In genomic region chr4:124708517-124709300, GRCh38 we compare ENCODE assay signal across 10 cellular contexts. TPM values are rescaled to one million over a fixed set of nuclear protein-coding genes. Genes with fewer than 3 reads are reported as not detected.
DNase-seq lines count a peak whose midpoint lies in the region; ATAC-seq and TF ChIP-seq lines count a peak whose summit lies in the region.
"Had no signal": no experiment of that assay in that cellular context is flagged by ENCODE, and none has a peak within 500 bp of the region (broad histone marks: within the 10 kb centered on the region; RNA-seq: fewer than 3 reads in every experiment).

No MANE protein-coding gene starts in this region.

- no peaks in the 10 kb centered on the region for H4K20me1 ChIP-seq in Karpas-422 (ENCODE audit: insufficient read depth, low read depth, low read length)

- H3K36me3 ChIP-seq in HUES6 (ENCODE audit: control insufficient read depth, insufficient read depth, low read length) = peaks cover 32% of the 10 kb centered on the region
- peaks cover 73% of the 10 kb centered on the region for H3K36me3 ChIP-seq in RWPE2 (ENCODE audit: low read depth)
- H3K36me3 ChIP-seq in skeletal muscle satellite cell (ENCODE audit: insufficient read depth, low read length) = peaks cover 21% of the 10 kb centered on the region
- no peaks in the 10 kb centered on the region for H3K36me3 ChIP-seq in Karpas-422 (ENCODE audit: insufficient read depth, low read length)

- TF ChIP-seq CTCF in RWPE2 (IDR thresholded peaks at IDR 0.05; ENCODE audit: poor library complexity, severe bottlenecking) (no peak), fibroblast of the aortic adventitia (IDR thresholded peaks at IDR 0.05; ENCODE audit: insufficient read depth, low read length) (no peak)

- H3K9me3 ChIP-seq in HUES6 (ENCODE audit: control insufficient read depth, insufficient read depth, low read depth, low read length) (no peaks in the 10 kb centered on the region), RWPE2 (ENCODE audit: severe bottlenecking) (no peaks in the 10 kb centered on the region), skeletal muscle satellite cell (replicated peaks; ENCODE audit: low read length) (no peaks in the 10 kb centered on the region), Karpas-422 (ENCODE audit: low read length) (peaks cover 6% of the 10 kb centered on the region)

- no peak for DNase-seq in RWPE2 (ENCODE audit: low spot score)
- DNase-seq in fibroblast of the aortic adventitia (ENCODE audit: low read depth) = peak; percentile 41
- no peak for DNase-seq in Karpas-422
- DNase-seq in central memory CD4-positive, alpha-beta T cell = no peak
- DNase-seq: anterior cingulate cortex, NCI-H2171 treated with DMSO at 0.1 percent for 48 hours, SW 1271 had no signal

- H3K79me2 ChIP-seq in Karpas-422 (ENCODE audit: low read length) = no peaks in the 10 kb centered on the region

- ATAC-seq in RWPE2 (ENCODE audit: low read depth) = no peak
- ATAC-seq in HG02571 (IDR thresholded peaks at IDR 0.05; ENCODE audit: unreplicated experiment) = no peak

- H3K4me3 ChIP-seq in HUES6 (ENCODE audit: low read depth, low read length) (peak overlapping the region; percentile 89), RWPE2 (ENCODE audit: severe bottlenecking) (peak overlapping the region; percentile 96), fibroblast of the aortic adventitia (ENCODE audit: low read depth, low read length) (peak overlapping the region; percentile 85), skeletal muscle satellite cell (ENCODE audit: low read length) (peak overlapping the region; percentile 95), Karpas-422 (ENCODE audit: low read length) (no peak overlapping the region)

- H3K27me3 ChIP-seq in HUES6 (ENCODE audit: control insufficient read depth, insufficient read depth, low read length) (no peaks in the 10 kb centered on the region), RWPE2 (ENCODE audit: insufficient read depth, poor library complexity, severe bottlenecking) (no peaks in the 10 kb centered on the region), skeletal muscle satellite cell (ENCODE audit: control insufficient read depth, insufficient read depth, low read length) (no peaks in the 10 kb centered on the region), Karpas-422 (ENCODE audit: low read length) (no peaks in the 10 kb centered on the region)

- H3K4me1 ChIP-seq in HUES6 (ENCODE audit: control insufficient read depth, insufficient read depth, low read length) (peaks cover 13% of the 10 kb centered on the region), RWPE2 (ENCODE audit: insufficient read depth, poor library complexity, severe bottlenecking) (peaks cover 38% of the 10 kb centered on the region), skeletal muscle satellite cell (ENCODE audit: control insufficient read depth, insufficient read depth, low read length) (peaks cover 30% of the 10 kb centered on the region), Karpas-422 (ENCODE audit: low read length) (no peaks in the 10 kb centered on the region)

- H3K9ac ChIP-seq in HUES6 (ENCODE audit: low read length) = no peak overlapping the region
- H3K9ac ChIP-seq in skeletal muscle satellite cell (ENCODE audit: low read depth, low read length) = peak overlapping the region; percentile 98
- H3K9ac ChIP-seq in Karpas-422 (ENCODE audit: low read length) = no peak overlapping the region

- no peak overlapping the region for H3K27ac ChIP-seq in HUES6 (ENCODE audit: low read depth, low read length)
- H3K27ac ChIP-seq in RWPE2 (ENCODE audit: poor library complexity, severe bottlenecking) = peak overlapping the region; percentile 88
- no peak overlapping the region for H3K27ac ChIP-seq in Karpas-422 (ENCODE audit: low read length)

- peak overlapping the region; percentile 83 for H3K4me2 ChIP-seq in skeletal muscle satellite cell (ENCODE audit: low read length)
- H3K4me2 ChIP-seq in Karpas-422 (ENCODE audit: low read depth, low read length, poor library complexity, severe bottlenecking) = no peak overlapping the region

- H3K9me2 ChIP-seq in Karpas-422 (replicated peaks; ENCODE audit: insufficient read depth, low read length) = no peaks in the 10 kb centered on the region

- H2AFZ ChIP-seq in Karpas-422 (ENCODE audit: low read length) = no peak overlapping the region

RNA-seq across cellular contexts. Expression of gene ANKRD50, which starts 3.8 kb away (rescaled TPM):
- 22.2 and 23.4 TPM in 2 replicates for total RNA-seq in fibroblast of the aortic adventitia (ENCODE audit: low replicate concordance)
- total RNA-seq in skeletal muscle satellite cell (2012; rRNA removed) = 12.7 and 12.9 TPM in 2 replicates
- total RNA-seq in Karpas-422 (2014; rRNA removed; shearing (Covaris generic); ENCODE audit: low replicate concordance) = not detected in 2 replicates

Comparison
In these comparisons a context has a peak if more than half of its experiments do, and no peak if none do; other contexts are left out.
1. RNA of gene ANKRD50, which starts 3.8 kb away (total RNA-seq): 22.2 to 23.4 TPM in fibroblast of the aortic adventitia; not detected in Karpas-422; every median in the first group is over 10 times any median in the second.